ENCODE assay signal across 18 cellular contexts in genomic region chr9:123680382-123680781, GRCh38.
DNase-seq lines count a peak whose midpoint lies in the region; ATAC-seq and TF ChIP-seq lines count a peak whose summit lies in the region.
"Had no signal": no experiment of that assay in that cellular context is flagged by ENCODE, and none has a peak within 500 bp of the region (broad histone marks: within the 10 kb centered on the region; RNA-seq: fewer than 3 reads in every experiment).

No MANE protein-coding gene starts in this region.

- H3K9ac ChIP-seq in MM.1S (ENCODE audit: low read length) (no peak overlapping the region), mammary epithelial cell (ENCODE audit: insufficient read depth, low read length) (no peak overlapping the region)
- H3K9ac ChIP-seq: SK-N-SH had no signal

- intact Hi-C loops in heart left ventricle (cut with DNase I), result no loop called here
- intact Hi-C loops in left ventricle myocardium inferior (cut with micrococcal nuclease), result no loop called here
- intact Hi-C loops in mammary epithelial cell (cut with micrococcal nuclease), result no loop called here
- intact Hi-C loops in vagina (cut with DNase I), result no loop called here
- intact Hi-C loops in aorta (cut with DNase I), result no loop called here

- H4K20me1 ChIP-seq in MM.1S (ENCODE audit: insufficient read depth, low read length) (no peaks in the 10 kb centered on the region), mammary epithelial cell (ENCODE audit: insufficient read depth, low read length) (no peaks in the 10 kb centered on the region)

- H3K4me2 ChIP-seq in MM.1S (ENCODE audit: low read depth, low read length), result peak overlapping the region; percentile 71; the same call in 1 of the 2 replicates
- no peak overlapping the region for H3K4me2 ChIP-seq in mammary epithelial cell (ENCODE audit: insufficient read depth, low read depth, low read length)
- H3K4me2 ChIP-seq: SK-N-SH had no signal

- peak overlapping the region; percentile 83 for H3K27ac Mint-ChIP-seq in stimulated activated memory B cell treated with anti-CD40 and anti-IgM and Interleukin-4, amounts not matched to agents 10 μg/mL and 1 μg/mL and 100 μg/mL, for 72 hours
- H3K27ac Mint-ChIP-seq: CD4-positive, alpha-beta T cell; H9; T-cell had no signal

- no peaks in the 10 kb centered on the region for H3K27me3 Mint-ChIP-seq in stimulated activated memory B cell treated with anti-CD40 and anti-IgM and Interleukin-4, amounts not matched to agents 10 μg/mL and 1 μg/mL and 100 μg/mL, for 72 hours
- H3K27me3 Mint-ChIP-seq: CD4-positive, alpha-beta T cell; T-cell had no signal

- 56 to 68% (median 61%) methylated on average over 6 of the region's 6 CpGs for WGBS in heart left ventricle, 4 donors
- 91% methylated on average over 6 of the region's 6 CpGs for WGBS in mammary epithelial cell (ENCODE audit: low coverage, missing lambda C conversion rate)
- WGBS in aorta, 2 donors, result 92 to 95% methylated on average over 6 of the region's 6 CpGs

- DNase-seq in heart left ventricle (no peak), left ventricle myocardium inferior (no peak), MM.1S (no peak), WERI-Rb-1 (peak; percentile 82), mammary epithelial cell (no peak), vagina (ENCODE audit: extremely low spot score in 2 of 2) (no peak), aorta (no peak)
- DNase-seq: CD4-positive, alpha-beta T cell; H9; NCI-H1694; NCI-H2107; NCI-H446; NCI-H82; SK-N-SH; T-cell had no signal

- TF ChIP-seq POLR2A in heart left ventricle (IDR thresholded peaks at IDR 0.05), result no peak
- no peak for TF ChIP-seq POLR2A in vagina (IDR thresholded peaks at IDR 0.05)

- peaks cover 0 to 9% (median 0%) of the 10 kb centered on the region in 9 donors for H3K36me3 ChIP-seq in heart left ventricle
- peaks cover 13% of the 10 kb centered on the region for H3K36me3 ChIP-seq in left ventricle myocardium inferior
- no peaks in the 10 kb centered on the region for H3K36me3 ChIP-seq in MM.1S (replicated peaks; ENCODE audit: insufficient read depth, low read length)
- H3K36me3 ChIP-seq in WERI-Rb-1, result no peaks in the 10 kb centered on the region
- H3K36me3 ChIP-seq in mammary epithelial cell (ENCODE audit: insufficient read depth, low read length), result no peaks in the 10 kb centered on the region
- H3K36me3 ChIP-seq in vagina, result no peaks in the 10 kb centered on the region
- no peaks in the 10 kb centered on the region for H3K36me3 ChIP-seq in aorta (ENCODE audit: control insufficient read depth in 1 of 2, insufficient read depth in 2 of 2, low read length in 1 of 2)

- H3K27me3 ChIP-seq in heart left ventricle (no peaks in the 10 kb centered on the region), left ventricle myocardium inferior (ENCODE audit: low read depth) (no peaks in the 10 kb centered on the region), MM.1S (replicated peaks; ENCODE audit: insufficient read depth, low read length) (no peaks in the 10 kb centered on the region), WERI-Rb-1 (ENCODE audit: insufficient read depth, low read depth, severe bottlenecking) (no peaks in the 10 kb centered on the region), mammary epithelial cell (ENCODE audit: insufficient read depth, low read length) (no peaks in the 10 kb centered on the region), vagina (no peaks in the 10 kb centered on the region), aorta (ENCODE audit: control insufficient read depth in 1 of 2, insufficient read depth in 2 of 2, low read length in 1 of 2) (no peaks in the 10 kb centered on the region)

- CTCF ChIA-PET in mammary epithelial cell (lab: Charles Lee; ENCODE audit: low non-redundant PET), result no interaction called here

- peaks cover 59% of the 10 kb centered on the region for H3K4me1 Mint-ChIP-seq in stimulated activated memory B cell treated with anti-CD40 and anti-IgM and Interleukin-4, amounts not matched to agents 10 μg/mL and 1 μg/mL and 100 μg/mL, for 72 hours
- H3K4me1 Mint-ChIP-seq: H9 had no signal

- H3K27ac ChIP-seq in heart left ventricle (no peak overlapping the region), left ventricle myocardium inferior (replicated peaks) (no peak overlapping the region), MM.1S (ENCODE audit: low read length) (peak overlapping the region; percentile 84; the same call in 1 of the 2 replicates), WERI-Rb-1 (peak overlapping the region; percentile 47), mammary epithelial cell (ENCODE audit: insufficient read depth, low read depth, low read length) (no peak overlapping the region), vagina (no peak overlapping the region), aorta (ENCODE audit: low read depth in 1 of 2, low read length in 2 of 2) (no peak overlapping the region)

- dilution Hi-C loops in mammary epithelial cell (cut with HindIII; ENCODE audit: low sequenced_read_pairs), result no loop called here

- in situ Hi-C loops in mammary epithelial cell (cut with MboI; ENCODE audit: low sequenced_read_pairs in 2 of 2), result no loop called here

- TF ChIP-seq CTCF in heart left ventricle (IDR thresholded peaks at IDR 0.05), result no peak
- no peak for TF ChIP-seq CTCF in left ventricle myocardium inferior (IDR thresholded peaks at IDR 0.05; ENCODE audit: borderline replicate concordance)
- TF ChIP-seq CTCF in MM.1S (IDR thresholded peaks at IDR 0.05; ENCODE audit: low read length), result no peak
- TF ChIP-seq CTCF in WERI-Rb-1 (IDR thresholded peaks at IDR 0.05; ENCODE audit: low read depth, low read length), result no peak
- no peak for TF ChIP-seq CTCF in mammary epithelial cell (conservative IDR thresholded peaks at IDR 0.05 in 1 of 2, IDR thresholded peaks at IDR 0.05 in 1 of 2; ENCODE audit: extremely low read depth in 1 of 2, insufficient read depth in 1 of 2, low read depth in 1 of 2, low read length in 2 of 2)
- no peak for TF ChIP-seq CTCF in vagina (IDR thresholded peaks at IDR 0.05)

- H3K4me1 ChIP-seq in heart left ventricle, result peaks cover 0 to 26% (median 11%) of the 10 kb centered on the region in 12 donors
- peaks cover 34% of the 10 kb centered on the region for H3K4me1 ChIP-seq in left ventricle myocardium inferior
- peaks cover 44% of the 10 kb centered on the region for H3K4me1 ChIP-seq in MM.1S (ENCODE audit: low read length)
- H3K4me1 ChIP-seq in mammary epithelial cell (ENCODE audit: insufficient read depth, low read length), result no peaks in the 10 kb centered on the region
- peaks cover 16% of the 10 kb centered on the region for H3K4me1 ChIP-seq in vagina
- peaks cover 0 to 1% of the 10 kb centered on the region in 2 donors for H3K4me1 ChIP-seq in aorta (ENCODE audit: control insufficient read depth in 1 of 2, insufficient read depth in 2 of 2, low read length in 2 of 2)

- H2AFZ ChIP-seq in MM.1S (ENCODE audit: low read length) (no peak overlapping the region), mammary epithelial cell (ENCODE audit: low read depth, low read length) (no peak overlapping the region)

- H3K36me3 Mint-ChIP-seq in stimulated activated memory B cell treated with anti-CD40 and anti-IgM and Interleukin-4, amounts not matched to agents 10 μg/mL and 1 μg/mL and 100 μg/mL, for 72 hours, result peaks cover 28% of the 10 kb centered on the region

- peaks cover 16% of the 10 kb centered on the region for H3F3A ChIP-seq in MM.1S (ENCODE audit: insufficient read depth, low read length)

- H3K9me3 ChIP-seq in heart left ventricle, result peaks cover 0 to 8% (median 0%) of the 10 kb centered on the region in 12 donors
- peaks cover 9% of the 10 kb centered on the region for H3K9me3 ChIP-seq in left ventricle myocardium inferior (replicated peaks)
- no peaks in the 10 kb centered on the region for H3K9me3 ChIP-seq in MM.1S (replicated peaks; ENCODE audit: insufficient read depth, low read length)
- no peaks in the 10 kb centered on the region for H3K9me3 ChIP-seq in WERI-Rb-1 (ENCODE audit: severe bottlenecking)
- no peaks in the 10 kb centered on the region for H3K9me3 ChIP-seq in mammary epithelial cell (replicated peaks; ENCODE audit: insufficient read depth, low read length)
- H3K9me3 ChIP-seq in vagina, result no peaks in the 10 kb centered on the region
- H3K9me3 ChIP-seq in aorta (ENCODE audit: control insufficient read depth, low read length), result no peaks in the 10 kb centered on the region
- H3K9me3 ChIP-seq: SK-N-SH had no signal

- no peak overlapping the region for H3K4me3 Mint-ChIP-seq in stimulated activated memory B cell treated with anti-CD40 and anti-IgM and Interleukin-4, amounts not matched to agents 10 μg/mL and 1 μg/mL and 100 μg/mL, for 72 hours
- H3K4me3 Mint-ChIP-seq: CD4-positive, alpha-beta T cell; H9 had no signal

- ATAC-seq in heart left ventricle (peak in 3 of 4 donors; percentile 52 to 63 (median 62)), aorta (ENCODE audit: low FRiP score) (no peak)
- no peak for ATAC-seq in stimulated activated memory B cell treated with anti-CD40 and anti-IgM and Interleukin-4, amounts not matched to agents 10 μg/mL and 1 μg/mL and 100 μg/mL, for 72 hours
- ATAC-seq: K562, Panc1 had no signal

- no peaks in the 10 kb centered on the region for H3K9me2 ChIP-seq in MM.1S (replicated peaks; ENCODE audit: insufficient read depth, low read length)
- H3K9me2 ChIP-seq: SK-N-SH had no signal

- peaks cover 9% of the 10 kb centered on the region for H3K79me2 ChIP-seq in MM.1S (ENCODE audit: low read length)
- no peaks in the 10 kb centered on the region for H3K79me2 ChIP-seq in mammary epithelial cell (ENCODE audit: insufficient read depth, low read length)

- peaks cover 3% of the 10 kb centered on the region for H3K9me3 Mint-ChIP-seq in stimulated activated memory B cell treated with anti-CD40 and anti-IgM and Interleukin-4, amounts not matched to agents 10 μg/mL and 1 μg/mL and 100 μg/mL, for 72 hours
- H3K9me3 Mint-ChIP-seq: CD4-positive, alpha-beta T cell; T-cell had no signal

- no TSS peak for BruUV-seq in mammary epithelial cell (replicated peaks; lab: Mats Ljungman, UMichigan)

- H3K4me3 ChIP-seq in heart left ventricle, result no peak overlapping the region
- H3K4me3 ChIP-seq in left ventricle myocardium inferior, result no peak overlapping the region
- H3K4me3 ChIP-seq in MM.1S (ENCODE audit: low read length), result no peak overlapping the region
- no peak overlapping the region for H3K4me3 ChIP-seq in WERI-Rb-1 (ENCODE audit: low read depth, low read length)
- no peak overlapping the region for H3K4me3 ChIP-seq in mammary epithelial cell (replicated peaks in 1 of 3; ENCODE audit: insufficient read depth in 1 of 3, low read depth in 2 of 3, low read length in 3 of 3)
- no peak overlapping the region for H3K4me3 ChIP-seq in vagina
- H3K4me3 ChIP-seq in aorta (ENCODE audit: low read length in 2 of 2), result no peak overlapping the region
- H3K4me3 ChIP-seq: K562 had no signal

Comparison
In these comparisons a context has a peak if more than half of its experiments do, and no peak if none do; other contexts are left out.
1. ATAC-seq: peak in heart left ventricle (3 of 4); none in stimulated activated memory B cell treated with anti-CD40 and anti-IgM and Interleukin-4, amounts not matched to agents 10 μg/mL and 1 μg/mL and 100 μg/mL, for 72 hours (single experiment) and aorta (single experiment).
2. H3K27ac ChIP-seq: peak in MM.1S (single experiment) and WERI-Rb-1 (single experiment); none in heart left ventricle (0 of 12), left ventricle myocardium inferior (single experiment), mammary epithelial cell (single experiment), vagina (single experiment) and aorta (0 of 2).